1 cellular context compared by ENCODE assay signal in the genomic region with DNA sequence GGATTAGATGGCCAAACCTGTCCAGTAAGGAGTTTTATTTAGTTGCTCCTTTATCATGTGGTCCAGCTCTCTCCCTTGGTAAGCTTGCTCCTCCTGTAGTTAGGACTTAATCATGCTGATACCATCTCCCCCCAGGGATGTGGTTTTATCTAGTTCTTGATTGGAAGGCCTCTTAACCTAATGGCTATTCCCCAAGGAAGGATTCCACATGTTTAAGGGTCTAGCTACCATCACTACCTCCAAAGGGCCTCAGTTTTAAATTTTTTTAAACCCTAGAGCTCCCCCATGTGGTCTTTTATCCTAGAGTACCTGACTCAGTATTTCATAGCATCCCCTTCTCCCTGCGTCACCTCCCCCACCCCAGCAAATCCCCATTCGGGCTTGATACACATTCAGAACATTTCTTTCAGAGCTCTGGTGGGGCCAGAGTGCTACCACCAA.
TF ChIP-seq lines count a peak whose summit lies in the region.

No MANE protein-coding gene starts in this region.

TF ChIP-seq in GM12878, 131 proteins besides CTCF, POLR2A, EP300 and RAD21:
- peak; percentile 36; the same call in 1 of the 2 replicates for TF ChIP-seq POLR2AphosphoS5 (IDR thresholded peaks at IDR 0.05; ENCODE audit: low read length)
- no peak for TF ChIP-seq SMAD1 (IDR thresholded peaks at IDR 0.05; ENCODE audit: low read depth, partially characterized antibody)
- no peak for TF ChIP-seq TARDBP (IDR thresholded peaks at IDR 0.05; ENCODE audit: borderline replicate concordance)
